9 cellular contexts compared by ENCODE assay signal in the genomic region with DNA sequence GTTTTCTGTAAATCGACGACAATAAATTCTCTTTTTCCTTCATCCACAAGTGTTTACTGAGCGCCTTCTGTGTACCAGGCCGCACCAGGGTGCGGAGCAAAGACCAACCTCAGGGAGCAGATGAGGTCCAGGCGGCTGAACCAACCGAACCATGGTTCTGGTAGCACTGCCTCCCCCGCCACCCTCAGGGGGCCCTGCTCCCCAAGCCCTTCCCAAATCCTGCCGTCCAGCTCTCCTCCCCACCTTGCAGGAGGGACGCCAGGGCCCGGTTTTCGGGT. TPM values are rescaled to one million over a fixed set of nuclear protein-coding genes. Genes with fewer than 3 reads are reported as not detected.
DNase-seq lines count a peak whose midpoint lies in the region; ATAC-seq, FAIRE-seq and TF ChIP-seq lines count a peak whose summit lies in the region.
"Had no signal": no experiment of that assay in that cellular context is flagged by ENCODE, and none has a peak within 500 bp of the region (broad histone marks: within the 10 kb centered on the region; RNA-seq: fewer than 3 reads in every experiment).

No MANE protein-coding gene starts in this region.

- H3K27me3 Mint-ChIP-seq in Caco-2 (ENCODE audit: insufficient read depth, unreplicated experiment) = no peaks in the 10 kb centered on the region

- H3K4me1 ChIP-seq in Caco-2 (peaks cover 8% of the 10 kb centered on the region), Peyer's patch (peaks cover 4 to 33% (median 8%) of the 10 kb centered on the region in 4 donors), esophagus squamous epithelium (peaks cover 22 to 55% (median 24%) of the 10 kb centered on the region in 3 donors), pancreas (peaks cover 0 to 8% (median 8%) of the 10 kb centered on the region in 3 donors)

- ATAC-seq in pancreas (no peak), GM18909 (IDR thresholded peaks at IDR 0.05; ENCODE audit: poor library complexity, unreplicated experiment) (no peak)

- H3K27me3 ChIP-seq in Caco-2 (replicated peaks; ENCODE audit: control insufficient read depth, insufficient read depth, low read length) (no peaks in the 10 kb centered on the region), Peyer's patch (peaks cover 0 to 18% of the 10 kb centered on the region in 2 donors), esophagus squamous epithelium (peaks cover 0 to 25% (median 0%) of the 10 kb centered on the region in 4 donors), pancreas (no peaks in the 10 kb centered on the region)

- peak overlapping the region; percentile 99 for H3K4me3 Mint-ChIP-seq in Caco-2 (ENCODE audit: unreplicated experiment)

- H3K4me3 ChIP-seq in Caco-2 (ENCODE audit: low read depth, low read length) = peak overlapping the region; percentile 70
- peak overlapping the region; percentile 47 to 80 (median 56) for H3K4me3 ChIP-seq in Peyer's patch
- peak overlapping the region; percentile 26 to 76 (median 66) for H3K4me3 ChIP-seq in esophagus squamous epithelium
- peak overlapping the region; percentile 20 to 50 (median 36) for H3K4me3 ChIP-seq in pancreas

- peak overlapping the region; percentile 99 for H3K27ac Mint-ChIP-seq in Caco-2 (ENCODE audit: unreplicated experiment)

- H3K36me3 Mint-ChIP-seq in Caco-2 (ENCODE audit: insufficient read depth, unreplicated experiment) = peaks cover 38% of the 10 kb centered on the region

- H3K4me1 Mint-ChIP-seq in Caco-2 (ENCODE audit: low read depth, unreplicated experiment) = peaks cover 11% of the 10 kb centered on the region

- BruUV-seq in Caco-2 (replicated peaks; lab: Mats Ljungman, UMichigan) = no TSS peak

- no peaks in the 10 kb centered on the region for H3K9me3 Mint-ChIP-seq in Caco-2 (ENCODE audit: unreplicated experiment)

- CTCF ChIA-PET in Caco-2 (lab: Charles Lee) = no interaction called here

- DNase-seq in Caco-2 (no peak), Peyer's patch (no peak), esophagus squamous epithelium (lab: John Stamatoyannopoulos, UW) (no peak), pancreas (no peak), NCI-H2107 treated with DMSO at 0.1 percent for 48 hours (lab: John Stamatoyannopoulos, UW; ENCODE audit: unreplicated experiment) (no peak), mesenteric fat pad (ENCODE audit: low spot score) (no peak), EL (no peak)

- no peaks in the 10 kb centered on the region for H3K9me3 ChIP-seq in Caco-2
- H3K9me3 ChIP-seq in Peyer's patch = no peaks in the 10 kb centered on the region
- no peaks in the 10 kb centered on the region for H3K9me3 ChIP-seq in esophagus squamous epithelium
- no peaks in the 10 kb centered on the region for H3K9me3 ChIP-seq in pancreas

- WGBS in esophagus squamous epithelium, 2 donors = 49 to 53% methylated on average over 11 of the region's 12 CpGs
- WGBS in pancreas, 2 donors = 32 to 42% methylated on average over 12 of the region's 12 CpGs

- peak overlapping the region in 1 of 4 donors; percentile 48 for H3K27ac ChIP-seq in Peyer's patch
- H3K27ac ChIP-seq in esophagus squamous epithelium = peak overlapping the region in 2 of 4 donors; percentile 73 to 89
- H3K27ac ChIP-seq in pancreas = no peak overlapping the region

- TF ChIP-seq POLR2A in Peyer's patch (IDR thresholded peaks at IDR 0.05) = no peak
- no peak for TF ChIP-seq POLR2A in esophagus squamous epithelium (IDR thresholded peaks at IDR 0.05)

- POLR2A ChIA-PET in Caco-2 (lab: Charles Lee) = no interaction called here

- no peak for FAIRE-seq in pancreas (lab: Jason Lieb, UNC)

- intact Hi-C loops in Caco-2 (cut with micrococcal nuclease; ENCODE audit: unreplicated experiment) (loop anchor here (2.0 kb wide), 2 partner anchors 38 to 74 kb away; partner anchors contain the start of gene ZNF497), esophagus squamous epithelium (cut with DNase I) (no loop called here), pancreas (cut with DNase I) (no loop called here)

- H3K36me3 ChIP-seq in Caco-2 (ENCODE audit: control insufficient read depth, insufficient read depth, low read length) = 0 out of 2 replicates have a peak, but pooled peaks cover 1% of the 10 kb centered on the region
- H3K36me3 ChIP-seq in Peyer's patch = no peaks in the 10 kb centered on the region
- H3K36me3 ChIP-seq in esophagus squamous epithelium = no peaks in the 10 kb centered on the region
- H3K36me3 ChIP-seq in pancreas = no peaks in the 10 kb centered on the region

- TF ChIP-seq CTCF in Caco-2 (IDR thresholded peaks at IDR 0.05; ENCODE audit: insufficient read depth in 1 of 2, low read depth in 1 of 2, low read length in 1 of 2, severe bottlenecking in 1 of 2, unreplicated experiment in 1 of 2) (no peak), Peyer's patch (IDR thresholded peaks at IDR 0.05) (no peak), esophagus squamous epithelium (IDR thresholded peaks at IDR 0.05) (no peak), pancreas (IDR thresholded peaks at IDR 0.05) (no peak)

RNA-seq across cellular contexts. Expression of gene RNF225, which starts 5.1 kb away (rescaled TPM):
- 0.73 and 1.3 TPM in 2 replicates for total RNA-seq in Caco-2 (2022)
- not detected for total RNA-seq in Peyer's patch
- total RNA-seq in esophagus squamous epithelium = 10 to 100 TPM in 2 of 4 donors, 1 to 10 TPM in 2; 5.0 to 30.5 (median 15.7) TPM
- total RNA-seq in pancreas = not detected
- polyA plus RNA-seq in pancreas = not detected
- not detected for total RNA-seq in mesenteric fat pad
- total RNA-seq: NCI-H460 had no signal

RNA-seq across cellular contexts. Expression of gene ZNF584, which starts 7.9 kb away (rescaled TPM):
- total RNA-seq in Caco-2 (2022) (4.9 and 5.7 TPM in 2 replicates), Peyer's patch (10 to 100 TPM in 1 of 4 donors, 1 to 10 TPM in 3; 2.5 to 18.2 (median 9.6) TPM), esophagus squamous epithelium (10 to 100 TPM in 2 of 4 donors, 1 to 10 TPM in 2; 8.5 to 13.4 (median 9.4) TPM), pancreas (1 to 10 TPM; 4.3 to 8.5 (median 5.1) TPM), mesenteric fat pad (15.4 TPM)
- polyA plus RNA-seq in pancreas = 1 to 10 TPM; 4.1 to 6.5 TPM

RNA-seq across cellular contexts. Expression of gene RPS5, which starts 13.5 kb away (rescaled TPM):
- total RNA-seq in Caco-2 (2022) (1,436 and 1,611 TPM in 2 replicates), Peyer's patch (1,000 to 10,000 TPM in 1 of 4 donors, 100 to 1,000 TPM in 3; 428 to 1,258 (median 517) TPM), esophagus squamous epithelium (1,000 to 10,000 TPM; 1,292 to 2,917 (median 1,952) TPM), pancreas (1,000 to 10,000 TPM in 2 of 6 donors, 100 to 1,000 TPM in 4; 637 to 1,373 (median 887) TPM), mesenteric fat pad (673 TPM)
- 100 to 1,000 TPM; 699 to 891 TPM for polyA plus RNA-seq in pancreas

RNA-seq across cellular contexts. Expression of gene ZNF837, which starts 19.7 kb away (rescaled TPM):
- 2.2 and 2.3 TPM in 2 replicates for total RNA-seq in Caco-2 (2022)
- total RNA-seq in Peyer's patch = 10 to 100 TPM in 1 of 4 donors, 1 to 10 TPM in 3; 3.3 to 10.9 (median 7.7) TPM
- 1 to 10 TPM; 2.4 to 6.7 (median 3.3) TPM for total RNA-seq in esophagus squamous epithelium
- 1 to 10 TPM; 1.1 to 1.9 (median 1.7) TPM for total RNA-seq in pancreas
- 1 to 10 TPM; 3.1 to 3.8 TPM for polyA plus RNA-seq in pancreas
- total RNA-seq in mesenteric fat pad = 0.48 TPM

RNA-seq across cellular contexts. Expression of gene ZNF497, which starts 38.0 kb away (rescaled TPM):
- total RNA-seq in Caco-2 (2022) = 1.6 and 1.7 TPM in 2 replicates
- total RNA-seq in Peyer's patch = 1 to 10 TPM in 2 of 4 donors, under 1 TPM in 1, not detected in 1; 0.70 to 4.4 (median 2.1) TPM
- total RNA-seq in esophagus squamous epithelium = 1 to 10 TPM in 3 of 4 donors, under 1 TPM in 1; 0.87 to 1.9 (median 1.4) TPM
- total RNA-seq in pancreas = 1 to 10 TPM in 5 of 6 donors, under 1 TPM in 1; 0.95 to 2.0 (median 1.4) TPM
- 1 to 10 TPM; 4.7 to 5.3 TPM for polyA plus RNA-seq in pancreas
- total RNA-seq in mesenteric fat pad = 0.19 TPM
